In genomic region chr6:150004783-150005717, GRCh38 we compare ENCODE assay signal across 8 cellular contexts. TPM values are rescaled to one million over a fixed set of nuclear protein-coding genes. Genes with fewer than 3 reads are reported as not detected.
DNase-seq lines count a peak whose midpoint lies in the region; ATAC-seq and TF ChIP-seq lines count a peak whose summit lies in the region.

No MANE protein-coding gene starts in this region.

- no peaks in the 10 kb centered on the region for H3K36me3 Mint-ChIP-seq in glutamatergic neuron (ENCODE audit: unreplicated experiment)

- H3K4me3 ChIP-seq in HFF-Myc (replicated peaks; ENCODE audit: low read depth, low read length) (peak overlapping the region; percentile 50), SK-N-MC (peak overlapping the region; percentile 96), suprapubic skin (peak overlapping the region; percentile 59)

- H3K27me3 ChIP-seq in suprapubic skin: peaks cover 84% of the 10 kb centered on the region

- TF ChIP-seq EP300 in suprapubic skin (IDR thresholded peaks at IDR 0.05): no peak

- no peaks in the 10 kb centered on the region for H3K36me3 ChIP-seq in SK-N-MC (ENCODE audit: insufficient read depth, low read length)
- H3K36me3 ChIP-seq in suprapubic skin: no peaks in the 10 kb centered on the region

- 2% methylated on average over 49 of the region's 79 CpGs for WGBS in suprapubic skin

- H3K9me3 ChIP-seq in SK-N-MC (ENCODE audit: low read depth, low read length) (no peaks in the 10 kb centered on the region), suprapubic skin (no peaks in the 10 kb centered on the region)

- DNase-seq in GF-D8 (lab: John Stamatoyannopoulos, UW) (peak; percentile 52), HFF-Myc (ENCODE audit: extremely low read depth, low read depth) (peak; percentile 53), NAMALWA (ENCODE audit: low spot score) (peak; percentile 88), SK-N-MC (ENCODE audit: low read depth, low spot score) (no peak), glutamatergic neuron (peak; percentile 94), omental fat pad (ENCODE audit: low spot score) (peak; percentile 87), suprapubic skin (ENCODE audit: low spot score in 2 of 2) (peak; percentile 92 to 94)
- DNase-seq in activated naive CD4-positive, alpha-beta T cell treated with anti-CD3 and anti-CD28 coated beads, Interleukin-2, amount 50 U/mL, for 16 hours: peak; percentile 88

- peaks cover 26% of the 10 kb centered on the region for H3K27me3 Mint-ChIP-seq in glutamatergic neuron (ENCODE audit: unreplicated experiment)

- H3K9ac ChIP-seq in SK-N-MC (ENCODE audit: insufficient read length): peak overlapping the region; percentile 78

- no peaks in the 10 kb centered on the region for H3K4me1 Mint-ChIP-seq in glutamatergic neuron (ENCODE audit: low read depth, unreplicated experiment)

- TF ChIP-seq CTCF in HFF-Myc (IDR thresholded peaks at IDR 0.05; ENCODE audit: low read depth, low read length, missing control alignments) (no peak), glutamatergic neuron (IDR thresholded peaks at IDR 0.05; ENCODE audit: partially characterized antibody, unreplicated experiment) (peak; percentile 10), omental fat pad (IDR thresholded peaks at IDR 0.05) (no peak), suprapubic skin (IDR thresholded peaks at IDR 0.05) (no peak)

- no peak overlapping the region for H3K27ac ChIP-seq in SK-N-MC
- no peak overlapping the region for H3K27ac ChIP-seq in suprapubic skin

- peak; percentile 95 for ATAC-seq in omental fat pad (ENCODE audit: low FRiP score)

- no peak overlapping the region for H3K27ac Mint-ChIP-seq in glutamatergic neuron (ENCODE audit: unreplicated experiment)

- peaks cover 5% of the 10 kb centered on the region for H3K9me3 Mint-ChIP-seq in glutamatergic neuron (ENCODE audit: unreplicated experiment)

- TF ChIP-seq POLR2A in suprapubic skin (IDR thresholded peaks at IDR 0.05): no peak

- H3K4me1 ChIP-seq in suprapubic skin: peaks cover 19% of the 10 kb centered on the region

- H3K4me3 Mint-ChIP-seq in glutamatergic neuron (ENCODE audit: unreplicated experiment): peak overlapping the region; percentile 95

RNA-seq across cellular contexts. Expression of gene RAET1L, which starts 20.3 kb away (rescaled TPM):
- not detected for total RNA-seq in glutamatergic neuron (ENCODE audit: unreplicated experiment)
- not detected for total RNA-seq in omental fat pad
- 1 to 10 TPM; 1.6 to 8.0 (median 4.2) TPM for total RNA-seq in suprapubic skin

RNA-seq across cellular contexts. Expression of gene ULBP1, which starts 41.3 kb away (rescaled TPM):
- 9.3 TPM for total RNA-seq in glutamatergic neuron (ENCODE audit: unreplicated experiment)
- under 1 TPM in 2 of 4 donors, not detected in 2; 0.25 to 0.37 TPM for total RNA-seq in omental fat pad
- under 1 TPM in 2 of 4 donors, not detected in 2; 0.34 to 0.47 TPM for total RNA-seq in suprapubic skin
